Comparison of ENCODE assay signal across 22 cellular contexts in genomic region chr12:65248656-65249633, GRCh38. TPM values are rescaled to one million over a fixed set of nuclear protein-coding genes. Genes with fewer than 3 reads are reported as not detected.
DNase-seq lines count a peak whose midpoint lies in the region; ATAC-seq and TF ChIP-seq lines count a peak whose summit lies in the region.
"Had no signal": no experiment of that assay in that cellular context is flagged by ENCODE, and none has a peak within 500 bp of the region (broad histone marks: within the 10 kb centered on the region; RNA-seq: fewer than 3 reads in every experiment).

No MANE protein-coding gene starts in this region.

- H3K36me3 Mint-ChIP-seq in stimulated activated effector memory CD8-positive, alpha-beta T cell treated with anti-CD3 and anti-CD28 coated beads, Interleukin-12 subunit alpha, Interleukin-12 subunit beta, amount 100 ng/mL, for 72 hours: peaks cover 36% of the 10 kb centered on the region

- H3K4me1 ChIP-seq in PC-3 (ENCODE audit: insufficient read depth, low read length): no peaks in the 10 kb centered on the region
- H3K4me1 ChIP-seq: gastrocnemius medialis, transverse colon had no signal

- H3K4me3 ChIP-seq in PC-3 (ENCODE audit: low read length): no peak overlapping the region
- H3K4me3 ChIP-seq: dorsolateral prefrontal cortex, gastrocnemius medialis, transverse colon had no signal

- POLR2A ChIA-PET in PC-3 (lab: Charles Lee; ENCODE audit: unreplicated experiment): no interaction called here

- TF ChIP-seq CTCF in PC-3 (conservative IDR thresholded peaks at IDR 0.05; ENCODE audit: low read depth, low read length): no peak

- no peaks in the 10 kb centered on the region for H3K79me2 ChIP-seq in PC-3 (ENCODE audit: low read length)

- peaks cover 11% of the 10 kb centered on the region for H3K36me3 ChIP-seq in PC-3 (ENCODE audit: low read depth, low read length)

- H3K4me3 Mint-ChIP-seq in stimulated activated effector memory CD8-positive, alpha-beta T cell treated with anti-CD3 and anti-CD28 coated beads, Interleukin-12 subunit alpha, Interleukin-12 subunit beta, amount 100 ng/mL, for 72 hours: no peak overlapping the region
- H3K4me3 Mint-ChIP-seq: CD8-positive, alpha-beta T cell; IgD-negative memory B cell; naive B cell had no signal

- intact Hi-C loops in PC-3 (cut with micrococcal nuclease): no loop called here

- H4K20me1 ChIP-seq in PC-3 (ENCODE audit: low read length): no peaks in the 10 kb centered on the region

- no peak overlapping the region for H3K27ac ChIP-seq in PC-3 (ENCODE audit: low read length)
- H3K27ac ChIP-seq: dorsolateral prefrontal cortex, gastrocnemius medialis, transverse colon had no signal

- H2AFZ ChIP-seq in PC-3 (ENCODE audit: low read length): no peak overlapping the region

- CTCF ChIA-PET in PC-3 (lab: Charles Lee): no interaction called here

- no peaks in the 10 kb centered on the region for H3K27me3 ChIP-seq in PC-3 (ENCODE audit: low read length)
- H3K27me3 ChIP-seq: dorsolateral prefrontal cortex, gastrocnemius medialis, transverse colon had no signal

- H3F3A ChIP-seq in PC-3 (ENCODE audit: low read length, unreplicated experiment): no peaks in the 10 kb centered on the region

- BruUV-seq in PC-3 (replicated peaks; lab: Mats Ljungman, UMichigan): no TSS peak

- H3K27ac Mint-ChIP-seq in stimulated activated effector memory CD8-positive, alpha-beta T cell treated with anti-CD3 and anti-CD28 coated beads, Interleukin-12 subunit alpha, Interleukin-12 subunit beta, amount 100 ng/mL, for 72 hours: peak overlapping the region; percentile 26
- H3K27ac Mint-ChIP-seq: CD8-positive, alpha-beta T cell; IgD-negative memory B cell had no signal

- peaks cover 14% of the 10 kb centered on the region for H3K4me1 Mint-ChIP-seq in stimulated activated effector memory CD8-positive, alpha-beta T cell treated with anti-CD3 and anti-CD28 coated beads, Interleukin-12 subunit alpha, Interleukin-12 subunit beta, amount 100 ng/mL, for 72 hours
- H3K4me1 Mint-ChIP-seq: IgD-negative memory B cell, naive B cell had no signal

- no peak overlapping the region for H3K9ac ChIP-seq in PC-3 (ENCODE audit: low read length)

- no peak overlapping the region for H3K4me2 ChIP-seq in PC-3 (ENCODE audit: low read length)

- DNase-seq in activated T-cell treated with anti-CD3 and anti-CD28 coated beads for 4 hours (peak; percentile 3), PC-3 (peak; percentile 33), astrocyte of the hippocampus (ENCODE audit: low read depth, low spot score) (peak; percentile 6)
- no peak for DNase-seq in activated T-cell treated with anti-CD3 and anti-CD28 coated beads, Interleukin-2, amount 50 U/mL, for 48 hours
- DNase-seq in stimulated activated effector memory CD8-positive, alpha-beta T cell treated with anti-CD3 and anti-CD28 coated beads, Interleukin-12 subunit alpha, Interleukin-12 subunit beta, amount 100 ng/mL, for 72 hours (ENCODE audit: low spot score in 2 of 2): no peak
- DNase-seq in effector CD4-positive, alpha-beta T cell: no peak
- DNase-seq: activated CD4-positive, CD25-positive, alpha-beta regulatory T cell treated with anti-CD3 and anti-CD28 coated beads, Interleukin-2, amount 50 U/mL, for 72 hours; amniotic stem cell; caudate nucleus; CD8-positive, alpha-beta T cell; dorsolateral prefrontal cortex; gastrocnemius medialis; kidney glomerular epithelial cell; MM.1S; naive B cell; NCI-H146; NCI-H526; occipital lobe; transverse colon had no signal

- no peaks in the 10 kb centered on the region for H3K9me2 ChIP-seq in PC-3 (replicated peaks; ENCODE audit: low read length)

- no peaks in the 10 kb centered on the region for H3K9me3 ChIP-seq in PC-3 (ENCODE audit: low read length)
- H3K9me3 ChIP-seq: gastrocnemius medialis, transverse colon had no signal

- H3K9me3 Mint-ChIP-seq in stimulated activated effector memory CD8-positive, alpha-beta T cell treated with anti-CD3 and anti-CD28 coated beads, Interleukin-12 subunit alpha, Interleukin-12 subunit beta, amount 100 ng/mL, for 72 hours: no peaks in the 10 kb centered on the region
- H3K9me3 Mint-ChIP-seq: CD8-positive, alpha-beta T cell; IgD-negative memory B cell; naive B cell had no signal

- no peak for ATAC-seq in PC-3
- peak; percentile 84 for ATAC-seq in stimulated activated effector memory CD8-positive, alpha-beta T cell treated with anti-CD3 and anti-CD28 coated beads, Interleukin-12 subunit alpha, Interleukin-12 subunit beta, amount 100 ng/mL, for 72 hours
- ATAC-seq in GM21381 (IDR thresholded peaks at IDR 0.05; ENCODE audit: unreplicated experiment): no peak
- ATAC-seq in GM19452 (IDR thresholded peaks at IDR 0.05; ENCODE audit: unreplicated experiment): no peak
- ATAC-seq: CD8-positive, alpha-beta T cell; gastrocnemius medialis had no signal

RNA-seq across cellular contexts. Expression of gene MSRB3, which starts 29.5 kb away (rescaled TPM):
- 4.5 and 5.9 TPM in 2 replicates for total RNA-seq in PC-3 (2014; rRNA removed)
- total RNA-seq: CD8-positive, alpha-beta T cell had no signal

Comparison
In these comparisons a context has a peak if more than half of its experiments do, and no peak if none do; other contexts are left out.
1. DNase-seq: peak in activated T-cell treated with anti-CD3 and anti-CD28 coated beads for 4 hours (single experiment), PC-3 (single experiment) and astrocyte of the hippocampus (single experiment); none in activated T-cell treated with anti-CD3 and anti-CD28 coated beads, Interleukin-2, amount 50 U/mL, for 48 hours (0 of 2), stimulated activated effector memory CD8-positive, alpha-beta T cell treated with anti-CD3 and anti-CD28 coated beads, Interleukin-12 subunit alpha, Interleukin-12 subunit beta, amount 100 ng/mL, for 72 hours (0 of 2) and effector CD4-positive, alpha-beta T cell (single experiment).